ENCODE assay signal across 23 cellular contexts in the genomic region with DNA sequence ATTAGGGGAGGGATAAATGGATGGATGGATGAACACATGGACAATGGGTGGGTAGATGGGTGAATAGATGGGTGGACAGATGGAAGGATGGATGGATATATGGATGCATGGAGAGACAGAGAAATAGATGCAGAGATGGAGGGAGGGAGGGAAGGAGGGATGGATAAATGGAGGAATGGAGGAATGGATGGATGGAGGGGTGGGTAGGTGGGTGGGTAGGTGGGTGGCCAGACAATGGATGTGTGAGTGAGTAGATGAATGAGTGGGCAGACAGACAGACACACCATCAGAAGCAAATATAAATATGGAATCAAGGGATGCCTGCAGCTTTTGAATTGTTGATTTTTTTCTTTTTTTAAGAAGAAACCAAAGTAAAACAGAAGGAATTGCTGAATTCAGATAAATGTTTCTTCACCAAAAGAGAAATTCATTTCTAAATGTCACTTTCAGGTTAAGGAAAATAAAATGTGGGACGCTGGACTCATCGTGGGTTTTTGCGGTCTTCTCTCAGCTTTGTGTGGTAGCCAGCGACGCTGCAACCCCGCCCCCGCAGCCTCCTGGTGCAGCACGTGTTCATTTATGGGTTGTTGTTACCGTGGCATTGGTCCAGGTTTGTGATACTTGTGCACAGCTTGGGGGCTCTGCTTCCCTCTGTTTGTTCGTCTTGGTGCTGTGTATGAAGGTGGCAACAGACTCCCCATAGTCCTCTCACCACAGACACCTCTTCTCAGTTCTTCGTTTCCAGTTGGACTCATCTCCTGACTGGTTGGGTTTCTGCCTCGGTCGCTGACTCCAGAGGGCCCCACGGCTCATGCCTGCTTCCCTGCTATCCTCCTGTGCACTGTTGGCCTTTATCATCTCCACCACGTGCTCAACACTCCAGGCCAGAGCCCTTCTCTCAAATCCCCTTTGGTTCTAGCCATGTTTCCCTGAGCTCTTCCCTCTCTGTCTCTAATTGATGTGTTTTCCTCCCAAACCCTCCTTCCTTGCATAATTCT.
A peak's percentile ranks its signal among the peaks of the same experiment; 100 is the strongest.
DNase-seq lines count a peak whose midpoint lies in the region; ATAC-seq, FAIRE-seq and TF ChIP-seq lines count a peak whose summit lies in the region.
"Had no signal": no experiment of that assay in that cellular context is flagged by ENCODE, and none has a peak within 500 bp of the region (broad histone marks: within the 10 kb centered on the region; RNA-seq: fewer than 3 reads in every experiment).

No MANE protein-coding gene starts in this region.

- POLR2A ChIA-PET in K562 (lab: Yijun Ruan, JAX) = interaction anchor here (0.6 kb wide), 1 partner anchor 26 kb away, joined by 3 read pairs; no protein-coding TSS in a partner anchor
- POLR2A ChIA-PET in naive thymus-derived CD8-positive, alpha-beta T cell (lab: Charles Lee) = interaction anchor here (1.1 kb wide), 1 partner anchor 8 kb away, joined by 3 read pairs; no protein-coding TSS in a partner anchor
- POLR2A ChIA-PET in CD8-positive, alpha-beta T cell (lab: Charles Lee) = no interaction called here

- no TSS peak for BruUV-seq in K562 (replicated peaks; lab: Mats Ljungman, UMichigan)

- H3K9me1 ChIP-seq in K562 (ENCODE audit: control insufficient read depth, insufficient read depth, low read length) = no peaks in the 10 kb centered on the region

- H3K4me3 Mint-ChIP-seq in activated T-cell treated with anti-CD3 and anti-CD28 coated beads, Interleukin-2, amount 50 U/mL, for 24 hours = no peak overlapping the region
- peak overlapping the region in 7 of 10 donors; percentile 6 to 67 (median 34) for H3K4me3 Mint-ChIP-seq in naive thymus-derived CD8-positive, alpha-beta T cell
- no peak overlapping the region for H3K4me3 Mint-ChIP-seq in CD8-positive, alpha-beta T cell
- H3K4me3 Mint-ChIP-seq: activated CD4-positive, alpha-beta T cell treated with anti-CD3 and anti-CD28 coated beads, Interleukin-2, amount 10 ng/mL, durations not matched to agents 7 days and 5 days; activated T-cell treated with anti-CD3 and anti-CD28 coated beads, Interleukin-2, amount 50 U/mL, for 72 hours; CD14-positive monocyte; GM23338; stimulated activated memory B cell treated with anti-CD40 and anti-IgM and Interleukin-4, amounts not matched to agents 10 μg/mL and 1 μg/mL and 100 μg/mL, for 72 hours; type B pancreatic cell had no signal

- intact Hi-C loops in K562 (cut with micrococcal nuclease) = no loop called here
- intact Hi-C loops in CD8-positive, alpha-beta T cell (cut with DNase I, micrococcal nuclease) = no loop called here

- H3K9me3 Mint-ChIP-seq in activated T-cell treated with anti-CD3 and anti-CD28 coated beads, Interleukin-2, amount 50 U/mL, for 24 hours = no peaks in the 10 kb centered on the region
- H3K9me3 Mint-ChIP-seq in naive thymus-derived CD8-positive, alpha-beta T cell = peaks cover 0 to 8% (median 0%) of the 10 kb centered on the region in 9 donors
- H3K9me3 Mint-ChIP-seq in CD8-positive, alpha-beta T cell = no peaks in the 10 kb centered on the region

- TF ChIP-seq POLR2A in K562 (conservative IDR thresholded peaks at IDR 0.05) (no peak), suprapubic skin (IDR thresholded peaks at IDR 0.05) (no peak)

- in situ Hi-C loops in K562 (cut with MboI) = no loop called here

- H3K9me3 ChIP-seq in K562 (replicated peaks; ENCODE audit: control insufficient read depth, insufficient read depth, low read depth, low read length) (0 out of 2 replicates have a peak, but pooled peaks cover 6% of the 10 kb centered on the region), suprapubic skin (no peaks in the 10 kb centered on the region)
- H3K9me3 ChIP-seq in CD8-positive, alpha-beta T cell (ENCODE audit: low read length) = no peaks in the 10 kb centered on the region

- H4K20me1 ChIP-seq in K562 (replicated peaks; ENCODE audit: control insufficient read depth, insufficient read depth, low read length) = no peaks in the 10 kb centered on the region

- DNase-seq in activated T-cell treated with anti-CD3 and anti-CD28 coated beads, Interleukin-2, amount 50 U/mL, for 24 hours = no peak
- DNase-seq in activated T-cell treated with anti-CD3 and anti-CD28 coated beads, Interleukin-2, amount 50 U/mL, for 48 hours = no peak
- DNase-seq in K562 (ENCODE audit: extremely low read depth in 1 of 4, low spot score in 3 of 4) (no peak), suprapubic skin (ENCODE audit: low spot score in 2 of 2) (peak; percentile 33 to 53), DMS153 treated with DMSO at 0.1 percent for 48 hours (lab: John Stamatoyannopoulos, UW; ENCODE audit: unreplicated experiment) (no peak)
- DNase-seq in naive thymus-derived CD8-positive, alpha-beta T cell = peak in 6 of 10 donors; percentile 7 to 50 (median 14)
- no peak for DNase-seq in CD8-positive, alpha-beta T cell
- DNase-seq: ACHN; activated CD4-positive, alpha-beta T cell treated with anti-CD3 and anti-CD28 coated beads, Interleukin-2, amount 10 ng/mL, durations not matched to agents 7 days and 5 days; activated T-cell treated with anti-CD3 and anti-CD28 coated beads, Interleukin-2, amount 50 U/mL, for 72 hours; amniotic stem cell; cerebellar nuclear complex; effector memory CD4-positive, alpha-beta T cell; hippocampal formation; IMR-90; MV-4-11; NCI-H82 had no signal

- no peaks in the 10 kb centered on the region for H3K36me3 ChIP-seq in K562 (ENCODE audit: control insufficient read depth, insufficient read depth, low read length)
- H3K36me3 ChIP-seq in suprapubic skin = no peaks in the 10 kb centered on the region
- H3K36me3 ChIP-seq in CD8-positive, alpha-beta T cell (ENCODE audit: insufficient read depth, low read length) = no peaks in the 10 kb centered on the region

- 18% methylated on average over 15 of the region's 15 CpGs for WGBS in K562 (ENCODE audit: insufficient coverage, low coverage, missing lambda C conversion rate)
- 77% methylated on average over 15 of the region's 15 CpGs for WGBS in suprapubic skin

- H3K27me3 ChIP-seq in K562 (ENCODE audit: control insufficient read depth in 2 of 2, insufficient read depth in 2 of 2, low read length in 2 of 2) (peaks cover 2 to 10% of the 10 kb centered on the region in 2 experiments; a peak in 1 of 5 replicates), suprapubic skin (peaks cover 10% of the 10 kb centered on the region)
- H3K27me3 ChIP-seq in CD8-positive, alpha-beta T cell (ENCODE audit: insufficient read depth, low read length) = no peaks in the 10 kb centered on the region

- TF ChIP-seq RAD21 in K562 (CRISPR knock-in tag; conservative IDR thresholded peaks at IDR 0.05 in 1 of 2, IDR thresholded peaks at IDR 0.05 in 1 of 2) = no peak

- CTCF ChIA-PET in K562 (lab: Yijun Ruan, JAX; ENCODE audit: low intra/inter-chr PET ratio) = no interaction called here
- CTCF ChIA-PET in CD8-positive, alpha-beta T cell (lab: Charles Lee) = no interaction called here

- peak overlapping the region; percentile 10 for H3K27ac Mint-ChIP-seq in activated T-cell treated with anti-CD3 and anti-CD28 coated beads, Interleukin-2, amount 50 U/mL, for 24 hours
- peak overlapping the region in 6 of 10 donors; percentile 21 to 80 (median 54) for H3K27ac Mint-ChIP-seq in naive thymus-derived CD8-positive, alpha-beta T cell
- H3K27ac Mint-ChIP-seq in CD8-positive, alpha-beta T cell = no peak overlapping the region
- H3K27ac Mint-ChIP-seq: activated CD4-positive, alpha-beta T cell treated with anti-CD3 and anti-CD28 coated beads, Interleukin-2, amount 10 ng/mL, durations not matched to agents 7 days and 5 days; activated T-cell treated with anti-CD3 and anti-CD28 coated beads, Interleukin-2, amount 50 U/mL, for 72 hours; CD14-positive monocyte; GM23338; stimulated activated memory B cell treated with anti-CD40 and anti-IgM and Interleukin-4, amounts not matched to agents 10 μg/mL and 1 μg/mL and 100 μg/mL, for 72 hours; type B pancreatic cell had no signal

- H3K4me1 Mint-ChIP-seq in activated T-cell treated with anti-CD3 and anti-CD28 coated beads, Interleukin-2, amount 50 U/mL, for 24 hours (ENCODE audit: low read depth) = peaks cover 30% of the 10 kb centered on the region
- H3K4me1 Mint-ChIP-seq in naive thymus-derived CD8-positive, alpha-beta T cell = peaks cover 36 to 59% (median 46%) of the 10 kb centered on the region in 4 donors
- peaks cover 46% of the 10 kb centered on the region for H3K4me1 Mint-ChIP-seq in CD8-positive, alpha-beta T cell (ENCODE audit: low read depth)

- H3K4me3 ChIP-seq in K562 (no peak overlapping the region), suprapubic skin (no peak overlapping the region)
- H3K4me3 ChIP-seq in CD8-positive, alpha-beta T cell (ENCODE audit: low read depth, low read length) = no peak overlapping the region
- H3K4me3 ChIP-seq: GM23338 had no signal

- H3K4me1 ChIP-seq in K562 (replicated peaks in 1 of 2; ENCODE audit: control insufficient read depth in 2 of 2, insufficient read depth in 2 of 2, low read length in 2 of 2) = peaks cover 19 to 56% of the 10 kb centered on the region in 2 experiments
- H3K4me1 ChIP-seq in suprapubic skin = peaks cover 32% of the 10 kb centered on the region
- peaks cover 32% of the 10 kb centered on the region for H3K4me1 ChIP-seq in CD8-positive, alpha-beta T cell (ENCODE audit: insufficient read depth, low read length)

- H3K27ac ChIP-seq in K562 (ENCODE audit: extremely low read depth, low read depth, low read length) (no peak overlapping the region), suprapubic skin (no peak overlapping the region)
- H3K27ac ChIP-seq in CD8-positive, alpha-beta T cell (ENCODE audit: low read depth, low read length) = no peak overlapping the region

- TF ChIP-seq CTCF in K562 (IDR thresholded peaks at IDR 0.05 in 2 of 3, conservative IDR thresholded peaks at IDR 0.05 in 1 of 3; ENCODE audit: insufficient read depth in 2 of 3, low read depth in 1 of 3, low read length in 3 of 3) (no peak), suprapubic skin (IDR thresholded peaks at IDR 0.05) (no peak)
- no peak for TF ChIP-seq CTCF in CD8-positive, alpha-beta T cell (IDR thresholded peaks at IDR 0.05)

- no peaks in the 10 kb centered on the region for H3K27me3 Mint-ChIP-seq in activated T-cell treated with anti-CD3 and anti-CD28 coated beads, Interleukin-2, amount 50 U/mL, for 24 hours
- H3K27me3 Mint-ChIP-seq in naive thymus-derived CD8-positive, alpha-beta T cell = peaks cover 0 to 2% (median 0%) of the 10 kb centered on the region in 5 donors
- H3K27me3 Mint-ChIP-seq in CD8-positive, alpha-beta T cell (ENCODE audit: low read depth) = no peaks in the 10 kb centered on the region
- H3K27me3 Mint-ChIP-seq: activated CD4-positive, alpha-beta T cell treated with anti-CD3 and anti-CD28 coated beads, Interleukin-2, amount 10 ng/mL, durations not matched to agents 7 days and 5 days; stimulated activated memory B cell treated with anti-CD40 and anti-IgM and Interleukin-4, amounts not matched to agents 10 μg/mL and 1 μg/mL and 100 μg/mL, for 72 hours had no signal

- no peak overlapping the region for H3K4me2 ChIP-seq in K562 (ENCODE audit: insufficient read depth, low read length)
- H3K4me2 ChIP-seq: GM23338 had no signal

- H3K36me3 Mint-ChIP-seq in activated T-cell treated with anti-CD3 and anti-CD28 coated beads, Interleukin-2, amount 50 U/mL, for 24 hours (ENCODE audit: low read depth) = no peaks in the 10 kb centered on the region
- H3K36me3 Mint-ChIP-seq in naive thymus-derived CD8-positive, alpha-beta T cell = peaks cover 0 to 9% (median 6%) of the 10 kb centered on the region in 3 donors
- peaks cover 4% of the 10 kb centered on the region for H3K36me3 Mint-ChIP-seq in CD8-positive, alpha-beta T cell
- H3K36me3 Mint-ChIP-seq: type B pancreatic cell had no signal

- no peak for ATAC-seq in K562
- peak; percentile 54 to 64 for ATAC-seq in naive thymus-derived CD8-positive, alpha-beta T cell
- no peak for ATAC-seq in CD8-positive, alpha-beta T cell
- no peak for ATAC-seq in GM19452 (IDR thresholded peaks at IDR 0.05; ENCODE audit: unreplicated experiment)
- ATAC-seq: GM23338; stimulated activated memory B cell treated with anti-CD40 and anti-IgM and Interleukin-4, amounts not matched to agents 10 μg/mL and 1 μg/mL and 100 μg/mL, for 72 hours had no signal

- no peak overlapping the region for H3K9ac ChIP-seq in K562 (ENCODE audit: insufficient read depth in 1 of 2, low read depth in 2 of 2, low read length in 2 of 2)

- TF ChIP-seq EP300 in K562 (IDR thresholded peaks at IDR 0.05; ENCODE audit: low read length) (no peak), suprapubic skin (IDR thresholded peaks at IDR 0.05) (no peak)

- no peaks in the 10 kb centered on the region for H3K79me2 ChIP-seq in K562 (ENCODE audit: control insufficient read depth, insufficient read depth, low read length)

- no peak for FAIRE-seq in K562 (lab: Jason Lieb, UNC)
- FAIRE-seq: RCC 7860 had no signal

- no peak overlapping the region for H2AFZ ChIP-seq in K562 (ENCODE audit: low read depth, low read length)
- H2AFZ ChIP-seq: GM23338 had no signal

Comparison
In these comparisons a context has a peak if more than half of its experiments do, and no peak if none do; other contexts are left out.
1. DNase-seq: peak in naive thymus-derived CD8-positive, alpha-beta T cell (6 of 10) and suprapubic skin (2 of 2); none in activated T-cell treated with anti-CD3 and anti-CD28 coated beads, Interleukin-2, amount 50 U/mL, for 24 hours (single experiment), activated T-cell treated with anti-CD3 and anti-CD28 coated beads, Interleukin-2, amount 50 U/mL, for 48 hours (0 of 2), K562 (0 of 4), CD8-positive, alpha-beta T cell (0 of 7) and DMS153 treated with DMSO at 0.1 percent for 48 hours (single experiment).
2. H3K4me3 Mint-ChIP-seq: peak in naive thymus-derived CD8-positive, alpha-beta T cell (7 of 10); none in activated T-cell treated with anti-CD3 and anti-CD28 coated beads, Interleukin-2, amount 50 U/mL, for 24 hours (single experiment) and CD8-positive, alpha-beta T cell (single experiment).
3. ATAC-seq: peak in naive thymus-derived CD8-positive, alpha-beta T cell (2 of 2); none in K562 (single experiment), CD8-positive, alpha-beta T cell (single experiment) and GM19452 (single experiment).